ENCODE assay signal across 8 cellular contexts in the genomic region with DNA sequence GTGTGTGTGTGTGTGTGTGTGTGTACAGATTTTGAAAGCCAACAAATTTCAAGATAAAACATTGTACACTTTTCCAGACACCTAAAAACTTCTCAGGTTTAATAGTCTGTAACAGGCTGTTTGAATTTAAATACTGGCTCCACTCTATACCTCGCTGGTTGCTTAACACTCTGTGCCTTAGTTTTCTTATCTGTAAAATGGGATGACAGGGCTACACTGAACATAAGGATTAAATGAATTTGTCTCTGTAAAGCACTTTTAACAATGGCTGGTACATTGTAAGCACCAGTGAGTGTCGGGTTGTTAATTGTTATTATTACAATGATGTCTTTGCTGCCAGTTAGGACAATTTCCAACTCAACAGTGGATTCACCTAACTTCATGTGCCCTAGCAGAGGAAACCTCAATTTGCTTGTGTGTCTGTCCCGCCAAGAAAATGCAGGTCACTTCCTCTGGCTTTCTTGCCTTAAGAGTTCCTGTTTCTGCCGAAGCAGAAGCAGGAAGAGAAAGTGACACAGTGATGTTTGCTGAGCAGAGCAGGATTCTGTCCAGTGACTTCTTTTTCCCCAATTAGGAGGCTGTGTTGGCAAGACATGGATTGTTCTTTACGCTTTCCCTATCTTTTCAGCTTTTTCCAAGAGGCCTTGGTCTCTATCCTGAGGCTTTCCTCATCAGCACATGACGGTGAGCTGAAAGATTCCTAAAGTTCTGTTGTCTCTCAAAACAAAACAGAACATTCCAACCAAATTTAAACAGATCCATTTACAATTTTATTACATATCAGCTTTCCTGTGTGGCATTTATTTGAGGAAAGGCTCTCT.
DNase-seq lines count a peak whose midpoint lies in the region; ATAC-seq and TF ChIP-seq lines count a peak whose summit lies in the region.

No MANE protein-coding gene starts in this region.

- intact Hi-C loops in activated CD4-positive, alpha-beta T cell treated with anti-CD3 and anti-CD28 coated beads for 36 hours (cut with DNase I, micrococcal nuclease), result loop anchor here (1.0 to 5.0 kb wide), 10 partner anchors 19 to 822 kb away; a partner anchor contains a TSS
- intact Hi-C loops in dendritic cell treated with granulocyte-macrophage colony-stimulating factor and Interleukin-4, amounts not matched to agents 40 ng/mL and 50 ng/mL, for 4 days (cut with micrococcal nuclease), result loop anchor here (2.0 kb wide), 2 partner anchors 16 to 72 kb away; no protein-coding TSS in a partner anchor

- ATAC-seq in activated CD4-positive, alpha-beta T cell treated with anti-CD3 and anti-CD28 coated beads for 36 hours, result peak; percentile 40
- ATAC-seq in HG02884 (IDR thresholded peaks at IDR 0.05; ENCODE audit: unreplicated experiment), result peak; percentile 33

- peak overlapping the region; percentile 70 for H3K4me3 Mint-ChIP-seq in activated CD4-positive, alpha-beta T cell treated with anti-CD3 and anti-CD28 coated beads for 36 hours
- H3K4me3 Mint-ChIP-seq in dendritic cell treated with granulocyte-macrophage colony-stimulating factor and Interleukin-4, amounts not matched to agents 40 ng/mL and 50 ng/mL, for 4 days, result no peak overlapping the region
- H3K4me3 Mint-ChIP-seq in nephron progenitor cell, result no peak overlapping the region

- peaks cover 63% of the 10 kb centered on the region for H3K4me1 Mint-ChIP-seq in activated CD4-positive, alpha-beta T cell treated with anti-CD3 and anti-CD28 coated beads for 36 hours
- peaks cover 71% of the 10 kb centered on the region for H3K4me1 Mint-ChIP-seq in dendritic cell treated with granulocyte-macrophage colony-stimulating factor and Interleukin-4, amounts not matched to agents 40 ng/mL and 50 ng/mL, for 4 days (ENCODE audit: low read depth)
- peaks cover 49% of the 10 kb centered on the region for H3K4me1 Mint-ChIP-seq in nephron progenitor cell

- peaks cover 8% of the 10 kb centered on the region for H3K9me3 Mint-ChIP-seq in activated CD4-positive, alpha-beta T cell treated with anti-CD3 and anti-CD28 coated beads for 36 hours (ENCODE audit: low read depth)
- H3K9me3 Mint-ChIP-seq in dendritic cell treated with granulocyte-macrophage colony-stimulating factor and Interleukin-4, amounts not matched to agents 40 ng/mL and 50 ng/mL, for 4 days, result peaks cover 5% of the 10 kb centered on the region
- H3K9me3 Mint-ChIP-seq in nephron progenitor cell, result peaks cover 24% of the 10 kb centered on the region

- peaks cover 2% of the 10 kb centered on the region for H3K36me3 Mint-ChIP-seq in activated CD4-positive, alpha-beta T cell treated with anti-CD3 and anti-CD28 coated beads for 36 hours (ENCODE audit: low read depth)
- peaks cover 20% of the 10 kb centered on the region for H3K36me3 Mint-ChIP-seq in dendritic cell treated with granulocyte-macrophage colony-stimulating factor and Interleukin-4, amounts not matched to agents 40 ng/mL and 50 ng/mL, for 4 days (ENCODE audit: low read depth)
- H3K36me3 Mint-ChIP-seq in nephron progenitor cell (ENCODE audit: low read depth), result peaks cover 8% of the 10 kb centered on the region

- CTCF ChIA-PET in activated CD4-positive, alpha-beta T cell treated with anti-CD3 and anti-CD28 coated beads for 36 hours (lab: Charles Lee), result interaction anchor here (0.8 to 1.4 kb wide), 4 partner anchors 18 to 320 kb away, joined by 3 to 5 read pairs (median 3); a partner anchor contains a TSS

- H3K27ac Mint-ChIP-seq in activated CD4-positive, alpha-beta T cell treated with anti-CD3 and anti-CD28 coated beads for 36 hours, result peak overlapping the region; percentile 98
- peak overlapping the region; percentile 97 for H3K27ac Mint-ChIP-seq in dendritic cell treated with granulocyte-macrophage colony-stimulating factor and Interleukin-4, amounts not matched to agents 40 ng/mL and 50 ng/mL, for 4 days
- peak overlapping the region; percentile 99 for H3K27ac Mint-ChIP-seq in nephron progenitor cell

- POLR2A ChIA-PET in activated CD4-positive, alpha-beta T cell treated with anti-CD3 and anti-CD28 coated beads for 36 hours (lab: Charles Lee), result interaction anchor here (1.0 kb wide), 1 partner anchor 89 kb away, joined by 3 read pairs; no protein-coding TSS in a partner anchor

- no peak for TF ChIP-seq CTCF in nephron progenitor cell (IDR thresholded peaks at IDR 0.05)

- peak; percentile 45 for DNase-seq in activated CD4-positive, alpha-beta T cell treated with anti-CD3 and anti-CD28 coated beads for 36 hours
- DNase-seq in activated CD4-positive, alpha-beta T cell treated with anti-CD3 and anti-CD28 coated beads for 1 hour, result no peak
- peak; percentile 71 for DNase-seq in RPMI8226
- no peak for DNase-seq in nephron progenitor cell
- DNase-seq in LoVo (ENCODE audit: low spot score), result no peak
- no peak for DNase-seq in NCI-H1105 treated with DMSO at 0.1 percent for 48 hours (lab: John Stamatoyannopoulos, UW)

- no peaks in the 10 kb centered on the region for H3K27me3 Mint-ChIP-seq in activated CD4-positive, alpha-beta T cell treated with anti-CD3 and anti-CD28 coated beads for 36 hours
- H3K27me3 Mint-ChIP-seq in dendritic cell treated with granulocyte-macrophage colony-stimulating factor and Interleukin-4, amounts not matched to agents 40 ng/mL and 50 ng/mL, for 4 days, result no peaks in the 10 kb centered on the region
- peaks cover 2% of the 10 kb centered on the region for H3K27me3 Mint-ChIP-seq in nephron progenitor cell (ENCODE audit: low read depth, poor library complexity)

Comparison
In these comparisons a context has a peak if more than half of its experiments do, and no peak if none do; other contexts are left out.
1. DNase-seq: peak in activated CD4-positive, alpha-beta T cell treated with anti-CD3 and anti-CD28 coated beads for 36 hours (single experiment) and RPMI8226 (single experiment); none in activated CD4-positive, alpha-beta T cell treated with anti-CD3 and anti-CD28 coated beads for 1 hour (single experiment), nephron progenitor cell (single experiment), LoVo (single experiment) and NCI-H1105 treated with DMSO at 0.1 percent for 48 hours (single experiment).
2. Peak in every context shown above with its lines, with median percentiles within 50 percentile points of each other: H3K27ac Mint-ChIP-seq.